Comparison of ENCODE assay signal across 19 cellular contexts in the genomic region with DNA sequence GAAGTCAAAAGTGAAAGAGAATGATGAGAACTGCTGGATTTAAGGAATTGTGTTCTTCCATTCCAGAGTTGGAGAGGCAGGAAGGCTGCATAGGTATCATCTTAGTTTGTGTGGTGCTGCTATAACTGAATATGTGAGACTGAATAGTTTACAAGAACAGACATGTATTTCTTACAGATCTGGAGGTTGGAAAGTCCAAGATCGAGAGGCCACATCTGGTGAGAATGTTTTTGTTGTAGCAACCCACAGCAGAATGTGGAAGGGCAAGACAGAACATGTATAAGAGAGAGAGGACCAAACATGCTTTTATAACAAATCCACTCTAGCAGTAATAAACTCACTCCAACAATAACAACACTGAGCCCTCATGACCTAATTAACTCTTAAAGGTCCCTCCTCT.
"Had no signal": no experiment of that assay in that cellular context is flagged by ENCODE, and none has a peak within 500 bp of the region (broad histone marks: within the 10 kb centered on the region; RNA-seq: fewer than 3 reads in every experiment).

No MANE protein-coding gene starts in this region.

- DNase-seq: activated CD4-positive, alpha-beta T cell treated with anti-CD3 and anti-CD28 coated beads, Interleukin-2, amount 10 ng/mL, durations not matched to agents 24 days and 14 days; activated CD8-positive, alpha-beta T cell treated with anti-CD3 and anti-CD28 coated beads for 36 hours; activated naive CD4-positive, alpha-beta T cell; activated T-cell treated with anti-CD3 and anti-CD28 coated beads, Interleukin-2, amount 50 U/mL, for 1 hour; brain microvascular endothelial cell; cortex of kidney; left cardiac atrium; stimulated activated CD4-positive, alpha-beta T cell treated with anti-CD3 and anti-CD28 coated beads, Interleukin-4, amount 100 ng/mL, for 24 hours; stomach; T1000; trophoblast cell had no signal

- H3K27ac Mint-ChIP-seq: activated CD4-positive, alpha-beta T cell treated with anti-CD3 and anti-CD28 coated beads, Interleukin-2, amount 10 ng/mL, durations not matched to agents 24 days and 14 days; activated CD8-positive, alpha-beta T cell treated with anti-CD3 and anti-CD28 coated beads for 36 hours; activated T-helper 17 cell treated with anti-CD3 and anti-CD28 coated beads, Interleukin-2, amount 50 U/mL, for 72 hours; mesothelial cell of epicardium; nephron; stimulated activated effector memory CD8-positive, alpha-beta T cell treated with anti-CD3 and anti-CD28 coated beads, Interleukin-12 subunit alpha, Interleukin-12 subunit beta, amount 100 ng/mL, for 72 hours had no signal

- H3K36me3 Mint-ChIP-seq: mesothelial cell of epicardium; stimulated activated effector memory CD8-positive, alpha-beta T cell treated with anti-CD3 and anti-CD28 coated beads, Interleukin-12 subunit alpha, Interleukin-12 subunit beta, amount 100 ng/mL, for 72 hours had no signal

- H3K4me1 ChIP-seq: esophagus muscularis mucosa, stomach, vagina had no signal

- H3K4me3 Mint-ChIP-seq: activated CD4-positive, alpha-beta T cell treated with anti-CD3 and anti-CD28 coated beads, Interleukin-2, amount 10 ng/mL, durations not matched to agents 24 days and 14 days; activated CD8-positive, alpha-beta T cell treated with anti-CD3 and anti-CD28 coated beads for 36 hours; activated T-helper 17 cell treated with anti-CD3 and anti-CD28 coated beads, Interleukin-2, amount 50 U/mL, for 72 hours; mesothelial cell of epicardium; nephron; stimulated activated effector memory CD8-positive, alpha-beta T cell treated with anti-CD3 and anti-CD28 coated beads, Interleukin-12 subunit alpha, Interleukin-12 subunit beta, amount 100 ng/mL, for 72 hours had no signal

- ATAC-seq: activated CD8-positive, alpha-beta T cell treated with anti-CD3 and anti-CD28 coated beads for 36 hours; activated T-helper 17 cell treated with anti-CD3 and anti-CD28 coated beads, Interleukin-2, amount 50 U/mL, for 72 hours; left cardiac atrium; sciatic nerve; stimulated activated effector memory CD8-positive, alpha-beta T cell treated with anti-CD3 and anti-CD28 coated beads, Interleukin-12 subunit alpha, Interleukin-12 subunit beta, amount 100 ng/mL, for 72 hours had no signal

- H3K4me1 Mint-ChIP-seq: activated CD4-positive, alpha-beta T cell treated with anti-CD3 and anti-CD28 coated beads, Interleukin-2, amount 10 ng/mL, durations not matched to agents 24 days and 14 days; activated T-helper 17 cell treated with anti-CD3 and anti-CD28 coated beads, Interleukin-2, amount 50 U/mL, for 72 hours; mesothelial cell of epicardium; nephron; stimulated activated effector memory CD8-positive, alpha-beta T cell treated with anti-CD3 and anti-CD28 coated beads, Interleukin-12 subunit alpha, Interleukin-12 subunit beta, amount 100 ng/mL, for 72 hours had no signal

- H3K36me3 ChIP-seq: brain microvascular endothelial cell, esophagus muscularis mucosa, stomach, vagina had no signal

- H3K27me3 ChIP-seq: brain microvascular endothelial cell, esophagus muscularis mucosa, hepatocyte, stomach, vagina had no signal

- H3K27ac ChIP-seq: brain microvascular endothelial cell, esophagus muscularis mucosa, hepatocyte, stomach, vagina had no signal

- H3K27me3 Mint-ChIP-seq: activated CD4-positive, alpha-beta T cell treated with anti-CD3 and anti-CD28 coated beads, Interleukin-2, amount 10 ng/mL, durations not matched to agents 24 days and 14 days; activated CD8-positive, alpha-beta T cell treated with anti-CD3 and anti-CD28 coated beads for 36 hours; activated T-helper 17 cell treated with anti-CD3 and anti-CD28 coated beads, Interleukin-2, amount 50 U/mL, for 72 hours had no signal

- H3K4me3 ChIP-seq: esophagus muscularis mucosa, hepatocyte, stomach, vagina had no signal

- H3K9me3 Mint-ChIP-seq: activated CD4-positive, alpha-beta T cell treated with anti-CD3 and anti-CD28 coated beads, Interleukin-2, amount 10 ng/mL, durations not matched to agents 24 days and 14 days had no signal

- H3K9me3 ChIP-seq: esophagus muscularis mucosa, vagina had no signal
